Comparison of ENCODE assay signal across 8 cellular contexts in the genomic region with DNA sequence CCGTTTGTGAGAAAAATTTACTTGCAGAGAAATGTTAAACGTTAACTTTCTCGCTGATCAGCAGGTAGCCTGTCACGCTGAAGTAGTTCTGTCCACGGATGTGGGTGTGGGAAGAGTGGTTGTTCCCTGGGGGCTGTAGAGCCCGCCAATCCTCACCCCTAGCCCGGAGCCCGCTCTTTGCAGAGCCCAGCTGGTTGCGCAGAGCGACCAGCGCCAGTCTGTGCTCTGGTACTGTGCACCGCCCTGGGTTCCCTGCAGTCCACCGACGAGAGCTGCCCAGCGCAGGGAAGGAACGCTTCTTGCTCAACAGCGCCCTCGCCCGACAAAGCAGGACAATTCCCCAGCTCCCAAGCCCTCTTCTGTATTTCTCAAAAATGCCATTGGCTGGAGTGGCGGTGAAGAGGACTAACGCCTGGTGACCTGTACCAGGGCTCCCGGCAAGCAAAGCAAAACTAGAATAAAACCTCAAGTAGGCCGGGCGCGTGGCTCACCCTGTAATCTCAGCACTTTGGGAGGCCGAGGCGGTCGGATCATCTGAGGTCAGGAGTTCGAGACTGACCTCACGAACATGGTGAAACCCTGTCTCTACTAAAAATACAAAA. TPM values are rescaled to one million over a fixed set of nuclear protein-coding genes. Genes with fewer than 3 reads are reported as not detected.
DNase-seq lines count a peak whose midpoint lies in the region; ATAC-seq and TF ChIP-seq lines count a peak whose summit lies in the region.

No MANE protein-coding gene starts in this region.

- ATAC-seq in GM18873 (IDR thresholded peaks at IDR 0.05; ENCODE audit: low FRiP score, unreplicated experiment) = peak; percentile 85
- ATAC-seq in HG03196 (IDR thresholded peaks at IDR 0.05; ENCODE audit: unreplicated experiment) = peak; percentile 96
- peak; percentile 83 to 86 for ATAC-seq in activated CD4-positive, CD25-positive, alpha-beta regulatory T cell treated with anti-CD3 and anti-CD28 coated beads, Interleukin-2, amount 50 U/mL, for 24 hours

- H3K36me3 ChIP-seq in kidney epithelial cell (ENCODE audit: control insufficient read depth, insufficient read depth, low read length) = no peaks in the 10 kb centered on the region

- TF ChIP-seq CTCF in kidney epithelial cell (IDR thresholded peaks at IDR 0.05; ENCODE audit: insufficient read depth, low read length, poor library complexity, severe bottlenecking) = peak; percentile 94

- DNase-seq in AG08395 (ENCODE audit: low spot score) (peak; percentile 87), NCI-H226 (peak; percentile 76), cerebellar cortex (ENCODE audit: low spot score) (peak; percentile 86), kidney epithelial cell (ENCODE audit: low read depth) (peak; percentile 55)
- peak; percentile 74 for DNase-seq in stimulated activated CD4-positive, alpha-beta T cell treated with anti-CD3 and anti-CD28 coated beads, Interleukin-1b, Interleukin-23, amount 100 ng/mL, for 4 hours (ENCODE audit: low read depth in 2 of 2)

- H3K27me3 ChIP-seq in kidney epithelial cell (ENCODE audit: control insufficient read depth, insufficient read depth, low read length) = peaks cover 15% of the 10 kb centered on the region

- H3K4me3 ChIP-seq in kidney epithelial cell (ENCODE audit: low read depth, low read length) = peak overlapping the region; percentile 13

RNA-seq across cellular contexts. Expression of gene RIPPLY3, which starts 3.3 kb away (rescaled TPM):
- total RNA-seq in kidney epithelial cell = 0.48 and 0.92 TPM in 2 replicates

RNA-seq across cellular contexts. Expression of gene HLCS, which starts 43.4 kb away (rescaled TPM):
- total RNA-seq in kidney epithelial cell = 26.7 and 38.2 TPM in 2 replicates

Comparison
In these comparisons a context has a peak if more than half of its experiments do, and no peak if none do; other contexts are left out.
1. Peak in every context shown above with its lines: DNase-seq, ATAC-seq and H3K4me3 ChIP-seq.